Comparison of ENCODE assay signal across 21 cellular contexts in the genomic region with DNA sequence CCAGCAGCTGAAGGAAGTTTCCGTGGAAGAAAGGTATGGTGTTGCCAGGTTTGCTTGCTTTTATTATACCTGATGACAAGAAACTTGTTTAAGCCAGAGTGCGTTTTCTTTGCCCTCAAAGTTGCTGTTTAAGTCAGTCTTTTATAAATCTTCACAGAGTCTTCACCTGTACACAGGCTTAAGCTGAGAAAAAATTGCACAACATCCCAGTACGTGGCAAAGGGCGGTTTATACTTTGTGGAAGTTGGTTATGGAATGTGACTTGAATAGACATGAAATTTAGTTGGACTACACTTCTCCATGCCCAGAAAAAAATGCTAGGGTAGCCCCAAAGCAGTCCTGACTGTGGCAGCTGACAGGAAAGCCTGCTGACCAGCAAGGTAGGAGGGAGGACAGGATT.
DNase-seq lines count a peak whose midpoint lies in the region; ATAC-seq and TF ChIP-seq lines count a peak whose summit lies in the region.
"Had no signal": no experiment of that assay in that cellular context is flagged by ENCODE, and none has a peak within 500 bp of the region (broad histone marks: within the 10 kb centered on the region; RNA-seq: fewer than 3 reads in every experiment).

No MANE protein-coding gene starts in this region.

- TF ChIP-seq CTCF in breast epithelium (IDR thresholded peaks at IDR 0.05) (no peak), esophagus squamous epithelium (IDR thresholded peaks at IDR 0.05) (no peak), suprapubic skin (IDR thresholded peaks at IDR 0.05) (no peak)

- H3K36me3 ChIP-seq in breast epithelium (no peaks in the 10 kb centered on the region), esophagus squamous epithelium (no peaks in the 10 kb centered on the region), suprapubic skin (no peaks in the 10 kb centered on the region)
- H3K36me3 ChIP-seq: HAP-1 had no signal

- H3K27ac ChIP-seq in breast epithelium: peak overlapping the region; percentile 61
- peak overlapping the region; percentile 15 for H3K27ac ChIP-seq in epithelial cell of prostate
- peak overlapping the region; percentile 45 to 77 (median 59) for H3K27ac ChIP-seq in esophagus squamous epithelium
- peak overlapping the region; percentile 3 for H3K27ac ChIP-seq in suprapubic skin
- H3K27ac ChIP-seq: HL-60 had no signal

- H3K27me3 ChIP-seq in breast epithelium (no peaks in the 10 kb centered on the region), esophagus squamous epithelium (no peaks in the 10 kb centered on the region), suprapubic skin (no peaks in the 10 kb centered on the region)
- H3K27me3 ChIP-seq: BE2C had no signal

- H3K4me3 ChIP-seq in breast epithelium: no peak overlapping the region
- H3K4me3 ChIP-seq in esophagus squamous epithelium: no peak overlapping the region
- H3K4me3 ChIP-seq in suprapubic skin: no peak overlapping the region
- H3K4me3 ChIP-seq: GM12878, HAP-1 had no signal

- intact Hi-C loops in breast epithelium (cut with DNase I; ENCODE audit: low total_unique reads): no loop called here
- intact Hi-C loops in esophagus squamous epithelium (cut with DNase I): no loop called here

- no peaks in the 10 kb centered on the region for H3K9me3 ChIP-seq in breast epithelium
- H3K9me3 ChIP-seq in esophagus squamous epithelium: no peaks in the 10 kb centered on the region
- H3K9me3 ChIP-seq in suprapubic skin: no peaks in the 10 kb centered on the region
- H3K9me3 ChIP-seq: BE2C, HAP-1 had no signal

- 40 to 55% methylated on average over 4 of the region's 4 CpGs for WGBS in esophagus squamous epithelium, 2 donors
- 68% methylated on average over 4 of the region's 4 CpGs for WGBS in suprapubic skin

- H3K4me1 ChIP-seq in breast epithelium: no peaks in the 10 kb centered on the region
- peaks cover 0 to 21% (median 0%) of the 10 kb centered on the region in 3 donors for H3K4me1 ChIP-seq in esophagus squamous epithelium
- H3K4me1 ChIP-seq in suprapubic skin: peaks cover 11% of the 10 kb centered on the region
- H3K4me1 ChIP-seq: BE2C, HAP-1 had no signal

- DNase-seq in breast epithelium (ENCODE audit: low spot score in 2 of 2) (peak in 1 of 2 donors; percentile 59), epithelial cell of prostate (ENCODE audit: low read depth, low spot score) (no peak), esophagus squamous epithelium (lab: John Stamatoyannopoulos, UW) (no peak), suprapubic skin (ENCODE audit: low spot score in 2 of 2) (no peak), SIG-M5 (lab: John Stamatoyannopoulos, UW) (no peak)
- DNase-seq in effector CD4-positive, alpha-beta T cell: no peak
- DNase-seq: ACHN; BE2C; C1 segment of cervical spinal cord; CD4-positive, CD25-positive, alpha-beta regulatory T cell; CD8-positive, alpha-beta memory T cell; COR-L47; DMS 273 treated with DMSO at 0.1 percent for 48 hours; DMS53; DND-41; EL had no signal

- TF ChIP-seq POLR2A in breast epithelium (IDR thresholded peaks at IDR 0.05): no peak
- no peak for TF ChIP-seq POLR2A in esophagus squamous epithelium (IDR thresholded peaks at IDR 0.05)
- TF ChIP-seq POLR2A in suprapubic skin (IDR thresholded peaks at IDR 0.05): no peak

- no peak for TF ChIP-seq EP300 in suprapubic skin (IDR thresholded peaks at IDR 0.05)

- ATAC-seq in HG02642 (IDR thresholded peaks at IDR 0.05; ENCODE audit: poor library complexity, unreplicated experiment): no peak
- no peak for ATAC-seq in GM18873 (IDR thresholded peaks at IDR 0.05; ENCODE audit: low FRiP score, unreplicated experiment)
- ATAC-seq: GM12878 had no signal

Comparison
In these comparisons a context has a peak if more than half of its experiments do, and no peak if none do; other contexts are left out.
1. H3K27ac ChIP-seq: peak in every context shown above with its lines; median percentile 61 in breast epithelium; 59 in esophagus squamous epithelium; 15 in epithelial cell of prostate; 3 in suprapubic skin.